In genomic region chr20:49915380-49916145, GRCh38 we compare ENCODE assay signal across 1 cellular context.
TF ChIP-seq lines count a peak whose summit lies in the region.

SPATA2 (minus strand) TSS chr20:49915529; CDS start chr20:49908490, 7,039 bp downstream.

TF ChIP-seq in K562, 482 proteins besides CTCF, POLR2A, EP300 and RAD21 (continued from another document):
- peak in 1 of 2 experiments; percentile 38; a peak in 1 of 4 replicates for TF ChIP-seq ZNF639 (CRISPR knock-in tag; conservative IDR thresholded peaks at IDR 0.05 in 1 of 2, IDR thresholded peaks at IDR 0.05 in 1 of 2)
- TF ChIP-seq MECOM (CRISPR knock-in tag; IDR thresholded peaks at IDR 0.05) = 0 out of 2 replicates have a peak, but pooled peaks have one; percentile 38
- peak; percentile 70 for TF ChIP-seq HCFC1 (IDR thresholded peaks at IDR 0.05; ENCODE audit: low read depth, low read length)
- TF ChIP-seq NONO (IDR thresholded peaks at IDR 0.05; ENCODE audit: low read depth in 2 of 2, low read length in 1 of 2) = peak in 1 of 2 experiments; percentile 49; a peak in 2 of 4 replicates
- TF ChIP-seq ZBTB8A (IDR thresholded peaks at IDR 0.05; ENCODE audit: partially characterized antibody) = no peak
- TF ChIP-seq BCLAF1 (IDR thresholded peaks at IDR 0.05; ENCODE audit: borderline replicate concordance in 1 of 2, control insufficient read depth in 1 of 2, low read depth in 2 of 2, low read length in 1 of 2) = no peak
- no peak for TF ChIP-seq SRSF7 (optimal IDR thresholded peaks at IDR 0.05; ENCODE audit: low read depth, low read length)
- peak; percentile 43; the same call in 1 of the 2 replicates for TF ChIP-seq HES1 (IDR thresholded peaks at IDR 0.05; ENCODE audit: low read depth)
- no peak for TF ChIP-seq GTF2A2 (tag; IDR thresholded peaks at IDR 0.05)
- TF ChIP-seq MNT (conservative IDR thresholded peaks at IDR 0.05) = peak; percentile 57 to 82
- TF ChIP-seq SMARCA4 (IDR thresholded peaks at IDR 0.05) = no peak
TF ChIP-seq in K562: peak in this region for 159.
